9 cellular contexts compared by ENCODE assay signal in the genomic region with DNA sequence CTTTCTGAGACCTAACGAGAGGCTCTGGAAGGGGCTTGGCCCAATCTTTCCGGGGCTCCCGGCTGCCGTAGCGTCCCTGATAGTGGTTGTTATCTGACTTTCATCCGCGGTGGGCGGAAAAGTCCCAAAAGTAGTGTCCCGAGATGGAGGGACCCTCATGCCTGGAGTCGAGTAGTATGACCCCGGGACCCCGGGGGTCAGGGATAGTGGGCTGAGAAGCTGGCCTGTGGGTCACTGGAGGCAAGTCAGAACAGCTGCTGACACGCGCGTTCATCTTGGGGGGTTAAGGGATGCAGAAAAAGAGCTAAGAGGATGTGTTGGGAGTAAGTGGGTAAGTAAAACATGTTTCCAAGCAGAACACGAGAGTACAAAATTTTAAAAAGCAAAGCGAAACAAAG.
DNase-seq lines count a peak whose midpoint lies in the region; ATAC-seq and TF ChIP-seq lines count a peak whose summit lies in the region.
"Had no signal": no experiment of that assay in that cellular context is flagged by ENCODE, and none has a peak within 500 bp of the region (broad histone marks: within the 10 kb centered on the region; RNA-seq: fewer than 3 reads in every experiment).

No MANE protein-coding gene starts in this region.

- H3K4me2 ChIP-seq in hepatocyte: peak overlapping the region; percentile 68

- no peaks in the 10 kb centered on the region for H3K79me2 ChIP-seq in hepatocyte

- no peak overlapping the region for H2AFZ ChIP-seq in hepatocyte

- H3K4me3 ChIP-seq in hepatocyte: no peak overlapping the region

- H3K4me3 Mint-ChIP-seq in activated CD4-positive, alpha-beta memory T cell treated with anti-CD3 and anti-CD28 coated beads for 36 hours: peak overlapping the region; percentile 49
- H3K4me3 Mint-ChIP-seq in progenitor cell of endocrine pancreas (ENCODE audit: low read depth): no peak overlapping the region

- no peak overlapping the region for H3K27ac ChIP-seq in hepatocyte

- 11% methylated on average over 17 of the region's 17 CpGs for whole genome bisulfite sequencing in hepatocyte (ENCODE audit: low lambda C conversion rate, missing lambda C conversion rate)

- H3K9ac ChIP-seq in ES-I3 (ENCODE audit: low read depth, low read length): peak overlapping the region; percentile 42; the same call in 1 of the 2 replicates

- H3K36me3 ChIP-seq in ES-I3 (ENCODE audit: insufficient read depth, low read length): no peaks in the 10 kb centered on the region
- no peaks in the 10 kb centered on the region for H3K36me3 ChIP-seq in hepatocyte (replicated peaks; ENCODE audit: insufficient read depth, low read depth)

- POLR2A ChIA-PET in activated CD4-positive, alpha-beta memory T cell treated with anti-CD3 and anti-CD28 coated beads for 36 hours (lab: Charles Lee): no interaction called here

- H3K9me2 ChIP-seq in hepatocyte (replicated peaks; ENCODE audit: insufficient read depth): no peaks in the 10 kb centered on the region

- H3K36me3 Mint-ChIP-seq in activated CD4-positive, alpha-beta memory T cell treated with anti-CD3 and anti-CD28 coated beads for 36 hours: peaks cover 2% of the 10 kb centered on the region
- H3K36me3 Mint-ChIP-seq in progenitor cell of endocrine pancreas (ENCODE audit: insufficient read depth): no peaks in the 10 kb centered on the region

- intact Hi-C loops in activated CD4-positive, alpha-beta memory T cell treated with anti-CD3 and anti-CD28 coated beads for 36 hours (cut with micrococcal nuclease): no loop called here

- no peaks in the 10 kb centered on the region for H3K9me3 ChIP-seq in ES-I3 (ENCODE audit: control insufficient read depth, insufficient read depth, low read length)
- H3K9me3 ChIP-seq in hepatocyte (ENCODE audit: low read depth): no peaks in the 10 kb centered on the region

- H3K27ac Mint-ChIP-seq in activated CD4-positive, alpha-beta memory T cell treated with anti-CD3 and anti-CD28 coated beads for 36 hours: no peak overlapping the region
- H3K27ac Mint-ChIP-seq in progenitor cell of endocrine pancreas: peak overlapping the region; percentile 73

- H3K27me3 Mint-ChIP-seq in activated CD4-positive, alpha-beta memory T cell treated with anti-CD3 and anti-CD28 coated beads for 36 hours: peaks cover 36% of the 10 kb centered on the region
- H3K27me3 Mint-ChIP-seq in progenitor cell of endocrine pancreas: peaks cover 24% of the 10 kb centered on the region

- peaks cover 2% of the 10 kb centered on the region for H3K9me3 Mint-ChIP-seq in activated CD4-positive, alpha-beta memory T cell treated with anti-CD3 and anti-CD28 coated beads for 36 hours
- H3K9me3 Mint-ChIP-seq in progenitor cell of endocrine pancreas (ENCODE audit: low read depth): no peaks in the 10 kb centered on the region

- peaks cover 10% of the 10 kb centered on the region; the same call in 1 of the 2 replicates for H3K4me1 ChIP-seq in ES-I3 (ENCODE audit: insufficient read depth, low read length)
- H3K4me1 ChIP-seq in hepatocyte (ENCODE audit: insufficient read depth): peaks cover 20% of the 10 kb centered on the region

- no peak for ATAC-seq in GM18511 (IDR thresholded peaks at IDR 0.05; ENCODE audit: unreplicated experiment)

- no peak for DNase-seq in activated CD4-positive, alpha-beta memory T cell treated with anti-CD3 and anti-CD28 coated beads for 36 hours
- DNase-seq in hepatocyte (ENCODE audit: low spot score) (no peak), progenitor cell of endocrine pancreas (ENCODE audit: low spot score, unreplicated experiment) (no peak), SW 1271 (lab: John Stamatoyannopoulos, UW) (no peak), inferior parietal cortex (ENCODE audit: extremely low spot score) (no peak), SK-N-DZ (ENCODE audit: low spot score) (no peak)
- DNase-seq: NCI-H1092 treated with DMSO at 0.1 percent for 48 hours had no signal

- TF ChIP-seq CTCF in hepatocyte (IDR thresholded peaks at IDR 0.05; ENCODE audit: poor library complexity) (no peak), progenitor cell of endocrine pancreas (IDR thresholded peaks at IDR 0.05; ENCODE audit: unreplicated experiment) (no peak)

- no peaks in the 10 kb centered on the region for H4K20me1 ChIP-seq in hepatocyte (ENCODE audit: insufficient read depth, poor library complexity, severe bottlenecking)

- peaks cover 17% of the 10 kb centered on the region for H3K4me1 Mint-ChIP-seq in activated CD4-positive, alpha-beta memory T cell treated with anti-CD3 and anti-CD28 coated beads for 36 hours (ENCODE audit: low read depth)
- peaks cover 8% of the 10 kb centered on the region for H3K4me1 Mint-ChIP-seq in progenitor cell of endocrine pancreas (ENCODE audit: low read depth)

- CTCF ChIA-PET in activated CD4-positive, alpha-beta memory T cell treated with anti-CD3 and anti-CD28 coated beads for 36 hours (lab: Charles Lee): interaction anchor here (0.8 kb wide), 1 partner anchor 537 kb away, joined by 3 read pairs; no protein-coding TSS in a partner anchor

- peaks cover 71% of the 10 kb centered on the region for H3K27me3 ChIP-seq in hepatocyte
